8 cellular contexts compared by ENCODE assay signal in genomic region chr3:100709840-100710235, GRCh38. TPM values are rescaled to one million over a fixed set of nuclear protein-coding genes. Genes with fewer than 3 reads are reported as not detected.
A peak's percentile ranks its signal among the peaks of the same experiment; 100 is the strongest.
DNase-seq lines count a peak whose midpoint lies in the region; ATAC-seq and TF ChIP-seq lines count a peak whose summit lies in the region.

No MANE protein-coding gene starts in this region.

- TF ChIP-seq CTCF in OCI-LY1 (IDR thresholded peaks at IDR 0.05; ENCODE audit: low read length) (no peak), omental fat pad (IDR thresholded peaks at IDR 0.05) (no peak)

- H3K4me1 ChIP-seq in ACC112 (ENCODE audit: control insufficient read depth, insufficient read depth, low read length, unreplicated experiment): peaks cover 23% of the 10 kb centered on the region
- peaks cover 14% of the 10 kb centered on the region for H3K4me1 ChIP-seq in OCI-LY1 (ENCODE audit: insufficient read depth, low read length, severe bottlenecking)

- no peaks in the 10 kb centered on the region for H4K20me1 ChIP-seq in OCI-LY1 (ENCODE audit: insufficient read depth, low read length)

- H3K9me2 ChIP-seq in OCI-LY1 (ENCODE audit: low read depth, low read length): no peaks in the 10 kb centered on the region

- peak; percentile 43 for DNase-seq in activated naive CD4-positive, alpha-beta T cell treated with anti-CD3 and anti-CD28 coated beads for 36 hours
- DNase-seq in head of caudate nucleus (peak in 34 of 42 donors; percentile 4 to 55 (median 26)), omental fat pad (ENCODE audit: low spot score) (no peak), cortex of kidney (lab: John Stamatoyannopoulos, UW) (no peak)

- H3K79me2 ChIP-seq in ACC112 (ENCODE audit: control insufficient read depth, insufficient read depth, low read length, unreplicated experiment): peaks cover 51% of the 10 kb centered on the region
- peaks cover 38% of the 10 kb centered on the region for H3K79me2 ChIP-seq in OCI-LY1 (ENCODE audit: insufficient read depth, low read length)

- H3K36me3 Mint-ChIP-seq in activated naive CD4-positive, alpha-beta T cell treated with anti-CD3 and anti-CD28 coated beads for 36 hours (ENCODE audit: low read depth): peaks cover 26% of the 10 kb centered on the region

- no peaks in the 10 kb centered on the region for H3K27me3 ChIP-seq in ACC112 (ENCODE audit: insufficient read depth, low read length)
- no peaks in the 10 kb centered on the region for H3K27me3 ChIP-seq in OCI-LY1 (ENCODE audit: insufficient read depth, low read length)

- H3K4me2 ChIP-seq in OCI-LY1 (ENCODE audit: low read length): peak overlapping the region; percentile 79

- peaks cover 6% of the 10 kb centered on the region for H3K27me3 Mint-ChIP-seq in activated naive CD4-positive, alpha-beta T cell treated with anti-CD3 and anti-CD28 coated beads for 36 hours (ENCODE audit: low read depth)

- H3F3A ChIP-seq in OCI-LY1 (ENCODE audit: insufficient read depth, low read length): no peaks in the 10 kb centered on the region

- H3K9ac ChIP-seq in OCI-LY1 (ENCODE audit: low read length): peak overlapping the region; percentile 86

- H3K36me3 ChIP-seq in ACC112 (ENCODE audit: insufficient read depth, low read length): peaks cover 27% of the 10 kb centered on the region
- peaks cover 14% of the 10 kb centered on the region for H3K36me3 ChIP-seq in OCI-LY1 (ENCODE audit: insufficient read depth, low read length)

- H3K27ac ChIP-seq in ACC112 (ENCODE audit: low read depth, low read length) (peak overlapping the region; percentile 88), OCI-LY1 (ENCODE audit: low read depth, low read length, poor library complexity, severe bottlenecking) (peak overlapping the region; percentile 59)

- peaks cover 40% of the 10 kb centered on the region for H3K4me1 Mint-ChIP-seq in activated naive CD4-positive, alpha-beta T cell treated with anti-CD3 and anti-CD28 coated beads for 36 hours (ENCODE audit: low read depth)

- H3K27ac Mint-ChIP-seq in activated naive CD4-positive, alpha-beta T cell treated with anti-CD3 and anti-CD28 coated beads for 36 hours: peak overlapping the region; percentile 88

- H3K4me3 Mint-ChIP-seq in activated naive CD4-positive, alpha-beta T cell treated with anti-CD3 and anti-CD28 coated beads for 36 hours: peak overlapping the region; percentile 83

- H3K9me3 Mint-ChIP-seq in activated naive CD4-positive, alpha-beta T cell treated with anti-CD3 and anti-CD28 coated beads for 36 hours: peaks cover 2% of the 10 kb centered on the region

- H3K4me3 ChIP-seq in ACC112 (ENCODE audit: low read depth, low read length) (peak overlapping the region; percentile 93), OCI-LY1 (ENCODE audit: low read depth, low read length, poor library complexity, severe bottlenecking) (peak overlapping the region; percentile 82)

- CTCF ChIA-PET in activated naive CD4-positive, alpha-beta T cell treated with anti-CD3 and anti-CD28 coated beads for 36 hours (lab: Charles Lee): interaction anchor here (1.1 to 1.7 kb wide), 3 partner anchors 17 to 248 kb away, joined by 4 to 5 read pairs (median 4); no protein-coding TSS in a partner anchor

- H3K9me3 ChIP-seq in OCI-LY1 (ENCODE audit: low read length): no peaks in the 10 kb centered on the region

- H2AFZ ChIP-seq in ACC112 (ENCODE audit: low read length, unreplicated experiment): no peak overlapping the region
- H2AFZ ChIP-seq in OCI-LY1 (ENCODE audit: low read length): no peak overlapping the region

- intact Hi-C loops in activated naive CD4-positive, alpha-beta T cell treated with anti-CD3 and anti-CD28 coated beads for 36 hours (cut with micrococcal nuclease): loop anchor here (1.0 to 10.0 kb wide), 13 partner anchors 45 to 1014 kb away; partner anchors contain the start of genes CEP97, CMSS1, LNP1 and PCNP
- intact Hi-C loops in head of caudate nucleus (cut with DNase I): loop anchor here (5.0 kb wide), 1 partner anchor 308 kb away; the partner anchor contains the start of genes LNP1 and TOMM70

- ATAC-seq in GM21515 (IDR thresholded peaks at IDR 0.05; ENCODE audit: unreplicated experiment): peak; percentile 7
- peak; percentile 24 for ATAC-seq in omental fat pad (ENCODE audit: low FRiP score)
- no peak for ATAC-seq in GM19351 (IDR thresholded peaks at IDR 0.05; ENCODE audit: unreplicated experiment)

RNA-seq across cellular contexts. Expression of gene TFG, which starts 0.5 kb away (rescaled TPM):
- 10 to 100 TPM; 45.6 to 46.0 TPM for total RNA-seq in activated naive CD4-positive, alpha-beta T cell treated with anti-CD3 and anti-CD28 coated beads for 36 hours
- total RNA-seq in omental fat pad: 100 to 1,000 TPM in 1 of 4 donors, 10 to 100 TPM in 3; 59.3 to 108 (median 91.3) TPM

Comparison
In these comparisons a context has a peak if more than half of its experiments do, and no peak if none do; other contexts are left out.
1. DNase-seq: peak in activated naive CD4-positive, alpha-beta T cell treated with anti-CD3 and anti-CD28 coated beads for 36 hours (single experiment) and head of caudate nucleus (34 of 42); none in omental fat pad (single experiment) and cortex of kidney (single experiment).